8 cellular contexts compared by ENCODE assay signal in genomic region chr7:135977742-135978066, GRCh38. TPM values are rescaled to one million over a fixed set of nuclear protein-coding genes. Genes with fewer than 3 reads are reported as not detected.
DNase-seq lines count a peak whose midpoint lies in the region; FAIRE-seq and TF ChIP-seq lines count a peak whose summit lies in the region.

No MANE protein-coding gene starts in this region.

- WGBS in testis, 2 donors = 18 to 39% methylated on average over 6 of the region's 6 CpGs

- H3K4me1 ChIP-seq in adipocyte (ENCODE audit: control insufficient read depth, insufficient read depth, low read length) (peaks cover 35% of the 10 kb centered on the region), testis (peaks cover 19% of the 10 kb centered on the region)

- peak overlapping the region; percentile 80 to 90 for H3K27ac ChIP-seq in testis

- no peak for DNase-seq in activated CD4-positive, alpha-beta T cell treated with anti-CD3 and anti-CD28 coated beads, Interleukin-2, amount 10 ng/mL, durations not matched to agents 24 days and 14 days
- no peak for DNase-seq in activated CD4-positive, alpha-beta T cell treated with anti-CD3 and anti-CD28 coated beads, Interleukin-2, amount 50 U/mL, for 1 hour
- DNase-seq in adipocyte (ENCODE audit: low read depth) (no peak), kidney epithelial cell (ENCODE audit: low read depth) (no peak), testis (no peak), NCI-H187 treated with DMSO at 0.1 percent for 48 hours (lab: John Stamatoyannopoulos, UW) (no peak), cerebellar nuclear complex (lab: John Stamatoyannopoulos, UW) (no peak), H54 (ENCODE audit: insufficient read length, low spot score) (no peak)

- H3K4me3 ChIP-seq in adipocyte (ENCODE audit: low read length) (peak overlapping the region; percentile 97), kidney epithelial cell (ENCODE audit: low read depth, low read length) (peak overlapping the region; percentile 93), testis (peak overlapping the region; percentile 94 to 96)

- H3K27me3 Mint-ChIP-seq in activated CD4-positive, alpha-beta T cell treated with anti-CD3 and anti-CD28 coated beads, Interleukin-2, amount 10 ng/mL, durations not matched to agents 24 days and 14 days = no peaks in the 10 kb centered on the region

- H3K36me3 ChIP-seq in adipocyte (ENCODE audit: control insufficient read depth, insufficient read depth, low read length, severe bottlenecking) = no peaks in the 10 kb centered on the region
- H3K36me3 ChIP-seq in kidney epithelial cell (ENCODE audit: control insufficient read depth, insufficient read depth, low read length) = no peaks in the 10 kb centered on the region
- no peaks in the 10 kb centered on the region for H3K36me3 ChIP-seq in testis (ENCODE audit: low read depth, missing control alignments)

- no peaks in the 10 kb centered on the region for H3K9me3 Mint-ChIP-seq in activated CD4-positive, alpha-beta T cell treated with anti-CD3 and anti-CD28 coated beads, Interleukin-2, amount 10 ng/mL, durations not matched to agents 24 days and 14 days

- H3K9ac ChIP-seq in adipocyte (ENCODE audit: low read length) = peak overlapping the region; percentile 98

- H3K4me3 Mint-ChIP-seq in activated CD4-positive, alpha-beta T cell treated with anti-CD3 and anti-CD28 coated beads, Interleukin-2, amount 10 ng/mL, durations not matched to agents 24 days and 14 days = peak overlapping the region; percentile 95

- no peaks in the 10 kb centered on the region for H3K27me3 ChIP-seq in adipocyte (replicated peaks; ENCODE audit: control insufficient read depth, insufficient read depth, low read length)
- H3K27me3 ChIP-seq in kidney epithelial cell (ENCODE audit: control insufficient read depth, insufficient read depth, low read length) = no peaks in the 10 kb centered on the region
- H3K27me3 ChIP-seq in testis = no peaks in the 10 kb centered on the region

- H3K36me3 Mint-ChIP-seq in activated CD4-positive, alpha-beta T cell treated with anti-CD3 and anti-CD28 coated beads, Interleukin-2, amount 10 ng/mL, durations not matched to agents 24 days and 14 days (ENCODE audit: low read depth) = peaks cover 10% of the 10 kb centered on the region

- no peak for TF ChIP-seq CTCF in kidney epithelial cell (IDR thresholded peaks at IDR 0.05; ENCODE audit: insufficient read depth, low read length, poor library complexity, severe bottlenecking)
- no peak for TF ChIP-seq CTCF in testis (IDR thresholded peaks at IDR 0.05)

- no peak for FAIRE-seq in H54 (lab: Jason Lieb, UNC)

- no peaks in the 10 kb centered on the region for H3K9me3 ChIP-seq in adipocyte (ENCODE audit: control insufficient read depth, low read length)
- H3K9me3 ChIP-seq in testis = no peaks in the 10 kb centered on the region

- intact Hi-C loops in activated CD4-positive, alpha-beta T cell treated with anti-CD3 and anti-CD28 coated beads, Interleukin-2, amount 10 ng/mL, durations not matched to agents 24 days and 14 days (cut with micrococcal nuclease) = loop anchor here (1.0 to 10.0 kb wide), 5 partner anchors 315 to 1333 kb away; partner anchors contain the start of genes BPGM, CNOT4, NUP205 and STMP1
- intact Hi-C loops in testis (cut with DNase I; ENCODE audit: low total_unique reads) = no loop called here

- TF ChIP-seq POLR2A in testis (IDR thresholded peaks at IDR 0.05) (no peak), H54 (IDR thresholded peaks at IDR 0.05; ENCODE audit: low read depth, low read length) (no peak)

- peaks cover 61% of the 10 kb centered on the region for H3K4me1 Mint-ChIP-seq in activated CD4-positive, alpha-beta T cell treated with anti-CD3 and anti-CD28 coated beads, Interleukin-2, amount 10 ng/mL, durations not matched to agents 24 days and 14 days

- no peak overlapping the region for H3K27ac Mint-ChIP-seq in activated CD4-positive, alpha-beta T cell treated with anti-CD3 and anti-CD28 coated beads, Interleukin-2, amount 10 ng/mL, durations not matched to agents 24 days and 14 days

RNA-seq across cellular contexts. Expression of gene MTPN, which starts 0.5 kb away (rescaled TPM):
- total RNA-seq in activated CD4-positive, alpha-beta T cell treated with anti-CD3 and anti-CD28 coated beads, Interleukin-2, amount 10 ng/mL, durations not matched to agents 24 days and 14 days = 121 and 126 TPM in 2 replicates
- 124 and 128 TPM in 2 replicates for total RNA-seq in kidney epithelial cell
- 100 to 1,000 TPM; 141 to 144 TPM for total RNA-seq in testis
- polyA plus RNA-seq in testis (ENCODE audit: insufficient read depth, low read depth, low replicate concordance) = 142 TPM
